In the genomic region with DNA sequence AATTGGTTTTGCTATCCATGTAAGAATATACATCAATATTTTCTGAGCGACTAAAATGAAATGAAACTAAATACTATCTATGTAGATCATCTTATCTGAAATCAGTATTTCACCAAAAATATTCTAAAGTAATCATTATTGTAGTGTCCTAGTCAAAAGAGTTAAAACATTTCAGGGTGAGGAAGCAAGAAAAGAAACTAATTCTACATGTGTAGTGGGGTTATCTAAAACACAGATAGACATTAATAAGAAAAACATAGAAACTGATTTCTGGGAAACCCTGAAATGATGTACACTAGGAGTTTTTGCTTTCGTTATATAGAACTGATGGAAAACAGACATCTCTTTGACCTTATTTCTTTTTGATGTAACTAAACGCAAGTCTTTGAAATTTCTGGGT, we compare ENCODE assay signal across 19 cellular contexts.
DNase-seq lines count a peak whose midpoint lies in the region; ATAC-seq, FAIRE-seq and TF ChIP-seq lines count a peak whose summit lies in the region.
"Had no signal": no experiment of that assay in that cellular context is flagged by ENCODE, and none has a peak within 500 bp of the region (broad histone marks: within the 10 kb centered on the region; RNA-seq: fewer than 3 reads in every experiment).

No MANE protein-coding gene starts in this region.

- FAIRE-seq in GM18507 (lab: Jason Lieb, UNC) = peak; percentile 31
- FAIRE-seq: D721Med, GM12891 had no signal

- DNase-seq in GM18507 (ENCODE audit: extremely low spot score, insufficient read length, low read depth) = no peak
- peak; percentile 36 for DNase-seq in OCI-M1 (lab: John Stamatoyannopoulos, UW)
- no peak for DNase-seq in endothelial cell (ENCODE audit: low spot score)
- no peak for DNase-seq in central memory CD4-positive, alpha-beta T cell
- DNase-seq: 8988T; ACHN; BE2C; C1 segment of cervical spinal cord; Caco-2; Calu3; CD8-positive, alpha-beta T cell; DMS79 treated with DMSO at 0.1 percent for 48 hours; GF-D8 had no signal

- no peak for TF ChIP-seq CTCF in endothelial cell (IDR thresholded peaks at IDR 0.05; ENCODE audit: unreplicated experiment)

- no peak overlapping the region for H3K4me3 Mint-ChIP-seq in endothelial cell (ENCODE audit: unreplicated experiment)
- H3K4me3 Mint-ChIP-seq: CD14-positive monocyte; CD4-positive, CD25-positive, alpha-beta regulatory T cell; CD8-positive, alpha-beta T cell had no signal

- H3K27ac Mint-ChIP-seq in endothelial cell (ENCODE audit: unreplicated experiment) = peak overlapping the region; percentile 39
- H3K27ac Mint-ChIP-seq: CD14-positive monocyte; CD4-positive, CD25-positive, alpha-beta regulatory T cell; CD8-positive, alpha-beta T cell had no signal

- H3K4me1 Mint-ChIP-seq in endothelial cell (ENCODE audit: unreplicated experiment) = peaks cover 11% of the 10 kb centered on the region

- ATAC-seq in GM19463 (IDR thresholded peaks at IDR 0.05; ENCODE audit: unreplicated experiment) (no peak), GM21723 (IDR thresholded peaks at IDR 0.05; ENCODE audit: unreplicated experiment) (no peak)
- ATAC-seq: CD8-positive, alpha-beta T cell had no signal

- H3K9me3 Mint-ChIP-seq in endothelial cell (ENCODE audit: unreplicated experiment) = no peaks in the 10 kb centered on the region
- H3K9me3 Mint-ChIP-seq: CD14-positive monocyte; CD8-positive, alpha-beta T cell had no signal

- H3K27me3 Mint-ChIP-seq in endothelial cell (ENCODE audit: unreplicated experiment) = peaks cover 5% of the 10 kb centered on the region
- H3K27me3 Mint-ChIP-seq: CD4-positive, CD25-positive, alpha-beta regulatory T cell had no signal

- H3K36me3 Mint-ChIP-seq in endothelial cell (ENCODE audit: low read depth, unreplicated experiment) = peaks cover 31% of the 10 kb centered on the region
